In genomic region chr1:150619576-150620509, GRCh38 we compare ENCODE assay signal across 8 cellular contexts. TPM values are rescaled to one million over a fixed set of nuclear protein-coding genes. Genes with fewer than 3 reads are reported as not detected.
A peak's percentile ranks its signal among the peaks of the same experiment; 100 is the strongest.
DNase-seq lines count a peak whose midpoint lies in the region; ATAC-seq and TF ChIP-seq lines count a peak whose summit lies in the region.

No MANE protein-coding gene starts in this region.

- H3K27me3 Mint-ChIP-seq in nephron (ENCODE audit: low read depth): no peaks in the 10 kb centered on the region

- peak; percentile 92 for ATAC-seq in SK-N-SH treated with all-trans-retinoic acid at 6 μM for 48 hours
- no peak for ATAC-seq in GM18520 (IDR thresholded peaks at IDR 0.05; ENCODE audit: unreplicated experiment)

- H3K36me3 Mint-ChIP-seq in nephron (ENCODE audit: low read depth): peaks cover 73% of the 10 kb centered on the region

- DNase-seq in A172 (ENCODE audit: low spot score) (peak; percentile 98), GM04503 (ENCODE audit: low read depth) (peak; percentile 43), epithelial cell of prostate (ENCODE audit: low read depth, low spot score) (no peak), NCI-H146 (lab: John Stamatoyannopoulos, UW) (no peak)
- no peak for DNase-seq in NK-92 treated with Interleukin-12 subunit alpha and Interleukin-12 subunit beta, amount 100 ng/mL, for 24 hours (lab: John Stamatoyannopoulos, UW)

- TF ChIP-seq CTCF in nephron (IDR thresholded peaks at IDR 0.05; ENCODE audit: unreplicated experiment in 3 of 3): no peak

- peak overlapping the region; percentile 27 to 41 (median 41) for H3K27ac Mint-ChIP-seq in nephron

- H3K27ac ChIP-seq in epithelial cell of prostate: peak overlapping the region; percentile 91

- peaks cover 13% of the 10 kb centered on the region for H3K4me1 Mint-ChIP-seq in nephron

- no peak overlapping the region for H3K4me3 Mint-ChIP-seq in nephron

- no peaks in the 10 kb centered on the region for H3K9me3 Mint-ChIP-seq in nephron

TF ChIP-seq in SK-N-SH treated with all-trans-retinoic acid at 6 μM for 48 hours, 23 proteins besides CTCF, POLR2A, EP300 and RAD21:
- TF ChIP-seq RARB (CRISPR knock-in tag; IDR thresholded peaks at IDR 0.05): 0 out of 2 replicates have a peak, but pooled peaks have one; percentile 33
- TF ChIP-seq ISL1 (CRISPR knock-in tag; IDR thresholded peaks at IDR 0.05): no peak

RNA-seq across cellular contexts. Expression of gene ENSA, which starts 9.6 kb away (rescaled TPM):
- total RNA-seq in A172 (2014; rRNA removed; shearing (Covaris generic)): 278 and 287 TPM in 2 replicates

RNA-seq across cellular contexts. Expression of gene MCL1, which starts 40.4 kb away (rescaled TPM):
- 224 and 246 TPM in 2 replicates for total RNA-seq in A172 (2014; rRNA removed; shearing (Covaris generic))

Comparison
In these comparisons a context has a peak if more than half of its experiments do, and no peak if none do; other contexts are left out.
1. DNase-seq: peak in A172 (single experiment) and GM04503 (single experiment); none in epithelial cell of prostate (single experiment), NCI-H146 (single experiment) and NK-92 treated with Interleukin-12 subunit alpha and Interleukin-12 subunit beta, amount 100 ng/mL, for 24 hours (single experiment).